12 cellular contexts compared by ENCODE assay signal in genomic region chr14:39395555-39396254, GRCh38. TPM values are rescaled to one million over a fixed set of nuclear protein-coding genes. Genes with fewer than 3 reads are reported as not detected.
DNase-seq lines count a peak whose midpoint lies in the region; ATAC-seq lines count a peak whose summit lies in the region.
"Had no signal": no experiment of that assay in that cellular context is flagged by ENCODE, and none has a peak within 500 bp of the region (broad histone marks: within the 10 kb centered on the region; RNA-seq: fewer than 3 reads in every experiment).

No MANE protein-coding gene starts in this region.

- H3K9me3 ChIP-seq in CD4-positive, alpha-beta memory T cell (ENCODE audit: control insufficient read depth in 1 of 2, low read length in 2 of 2), result no peaks in the 10 kb centered on the region

- peak overlapping the region in 5 of 7 donors; percentile 25 to 55 (median 42) for H3K27ac Mint-ChIP-seq in CD4-positive, alpha-beta memory T cell
- H3K27ac Mint-ChIP-seq in activated naive CD8-positive, alpha-beta T cell, result peak overlapping the region; percentile 75
- H3K27ac Mint-ChIP-seq: activated CD4-positive, alpha-beta T cell treated with anti-CD3 and anti-CD28 coated beads, Interleukin-2, amount 10 ng/mL, durations not matched to agents 24 days and 14 days; dendritic cell treated with granulocyte-macrophage colony-stimulating factor and Interleukin-4, amounts not matched to agents 40 ng/mL and 50 ng/mL, for 4 days had no signal

- H3K36me3 Mint-ChIP-seq in CD4-positive, alpha-beta memory T cell, result peaks cover 34 to 35% of the 10 kb centered on the region in 2 donors
- peaks cover 5% of the 10 kb centered on the region for H3K36me3 Mint-ChIP-seq in activated naive CD8-positive, alpha-beta T cell

- no peaks in the 10 kb centered on the region for H3K9me3 Mint-ChIP-seq in CD4-positive, alpha-beta memory T cell
- no peaks in the 10 kb centered on the region for H3K9me3 Mint-ChIP-seq in activated naive CD8-positive, alpha-beta T cell (ENCODE audit: low read depth)
- H3K9me3 Mint-ChIP-seq: dendritic cell treated with granulocyte-macrophage colony-stimulating factor and Interleukin-4, amounts not matched to agents 40 ng/mL and 50 ng/mL, for 4 days had no signal

- H3K4me1 Mint-ChIP-seq in CD4-positive, alpha-beta memory T cell, result no peaks in the 10 kb centered on the region
- peaks cover 4% of the 10 kb centered on the region for H3K4me1 Mint-ChIP-seq in activated naive CD8-positive, alpha-beta T cell (ENCODE audit: low read depth)

- intact Hi-C loops in CD4-positive, alpha-beta memory T cell (cut with micrococcal nuclease), result no loop called here

- H3K27ac ChIP-seq in CD4-positive, alpha-beta memory T cell (ENCODE audit: low read depth, low read length), result no peak overlapping the region

- no peaks in the 10 kb centered on the region for H3K27me3 Mint-ChIP-seq in CD4-positive, alpha-beta memory T cell
- no peaks in the 10 kb centered on the region for H3K27me3 Mint-ChIP-seq in activated naive CD8-positive, alpha-beta T cell
- H3K27me3 Mint-ChIP-seq: activated CD4-positive, alpha-beta T cell treated with anti-CD3 and anti-CD28 coated beads, Interleukin-2, amount 10 ng/mL, durations not matched to agents 24 days and 14 days; dendritic cell treated with granulocyte-macrophage colony-stimulating factor and Interleukin-4, amounts not matched to agents 40 ng/mL and 50 ng/mL, for 4 days had no signal

- H3K27me3 ChIP-seq in CD4-positive, alpha-beta memory T cell (ENCODE audit: insufficient read depth, low read length), result no peaks in the 10 kb centered on the region
- H3K27me3 ChIP-seq in H7 (ENCODE audit: control insufficient read depth, insufficient read depth, low read length), result no peaks in the 10 kb centered on the region

- POLR2A ChIA-PET in CD4-positive, alpha-beta memory T cell (lab: Charles Lee; ENCODE audit: partially characterized antibody), result no interaction called here

- H3K36me3 ChIP-seq in CD4-positive, alpha-beta memory T cell (ENCODE audit: insufficient read depth, low read length), result peaks cover 25% of the 10 kb centered on the region
- H3K36me3 ChIP-seq in H7 (replicated peaks; ENCODE audit: control insufficient read depth, insufficient read depth, low read length), result no peaks in the 10 kb centered on the region; the same call in 1 of the 2 replicates

- H3K4me1 ChIP-seq in CD4-positive, alpha-beta memory T cell (ENCODE audit: insufficient read depth, low read length), result no peaks in the 10 kb centered on the region

- no peak for DNase-seq in CD4-positive, alpha-beta memory T cell
- DNase-seq in H7 (peak; percentile 14), islet precursor cell (peak; percentile 57), mesenteric fat pad (ENCODE audit: low spot score) (no peak)
- DNase-seq in stimulated activated CD4-positive, alpha-beta T cell treated with anti-CD3 and anti-CD28 coated beads, Interleukin-4, amount 100 ng/mL, for 4 hours, result no peak
- DNase-seq: activated CD4-positive, alpha-beta T cell treated with anti-CD3 and anti-CD28 coated beads, Interleukin-2, amount 10 ng/mL, durations not matched to agents 24 days and 14 days; Karpas-422; NK-92 treated with Interleukin-12 subunit alpha and Interleukin-12 subunit beta, amount 100 ng/mL, for 24 hours; SW 1271 had no signal

- H3K4me3 Mint-ChIP-seq in CD4-positive, alpha-beta memory T cell, result no peak overlapping the region
- no peak overlapping the region for H3K4me3 Mint-ChIP-seq in activated naive CD8-positive, alpha-beta T cell
- H3K4me3 Mint-ChIP-seq: activated CD4-positive, alpha-beta T cell treated with anti-CD3 and anti-CD28 coated beads, Interleukin-2, amount 10 ng/mL, durations not matched to agents 24 days and 14 days; dendritic cell treated with granulocyte-macrophage colony-stimulating factor and Interleukin-4, amounts not matched to agents 40 ng/mL and 50 ng/mL, for 4 days had no signal

- CTCF ChIA-PET in CD4-positive, alpha-beta memory T cell (lab: Charles Lee; ENCODE audit: partially characterized antibody), result no interaction called here

- ATAC-seq in GM18861 (IDR thresholded peaks at IDR 0.05; ENCODE audit: unreplicated experiment), result no peak

- no peak overlapping the region for H3K4me3 ChIP-seq in CD4-positive, alpha-beta memory T cell (ENCODE audit: low read length in 2 of 2)
- H3K4me3 ChIP-seq in H7 (ENCODE audit: insufficient read depth, low read depth, low read length), result no peak overlapping the region

RNA-seq across cellular contexts. Expression of gene FBXO33, which starts 36.5 kb away (rescaled TPM):
- 10 to 100 TPM; 18.0 to 21.5 TPM for total RNA-seq in CD4-positive, alpha-beta memory T cell
- polyA plus RNA-seq in CD4-positive, alpha-beta memory T cell, result 10 to 100 TPM; 15.0 to 19.4 TPM
- total RNA-seq in H7 (2014; rRNA removed; shearing (Covaris generic)), result 13.1 and 13.4 TPM in 2 replicates
- 12.7 TPM for total RNA-seq in mesenteric fat pad

Comparison
In these comparisons a context has a peak if more than half of its experiments do, and no peak if none do; other contexts are left out.
1. DNase-seq: peak in H7 (single experiment) and islet precursor cell (single experiment); none in CD4-positive, alpha-beta memory T cell (0 of 5), mesenteric fat pad (single experiment) and stimulated activated CD4-positive, alpha-beta T cell treated with anti-CD3 and anti-CD28 coated beads, Interleukin-4, amount 100 ng/mL, for 4 hours (0 of 2).